ENCODE assay signal across 17 cellular contexts in the genomic region with DNA sequence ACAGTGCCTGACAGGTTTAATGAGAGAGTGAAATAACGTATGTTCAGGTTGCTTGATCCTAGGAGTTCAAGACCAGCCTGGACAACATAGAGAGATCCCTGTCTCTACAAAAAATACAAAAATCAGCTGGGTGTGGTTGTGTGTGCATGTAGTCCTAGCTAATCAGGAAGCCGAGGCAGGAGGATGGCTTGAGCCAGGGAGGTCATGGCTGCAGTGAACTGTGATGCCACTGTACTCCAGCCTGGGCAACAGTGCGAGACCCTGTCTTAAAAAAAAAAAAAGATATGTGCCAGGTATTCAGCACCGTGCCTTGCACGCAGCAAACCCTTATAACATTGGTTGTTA. TPM values are rescaled to one million over a fixed set of nuclear protein-coding genes. Genes with fewer than 3 reads are reported as not detected.
DNase-seq lines count a peak whose midpoint lies in the region; ATAC-seq, FAIRE-seq and TF ChIP-seq lines count a peak whose summit lies in the region.
"Had no signal": no experiment of that assay in that cellular context is flagged by ENCODE, and none has a peak within 500 bp of the region (broad histone marks: within the 10 kb centered on the region; RNA-seq: fewer than 3 reads in every experiment).

No MANE protein-coding gene starts in this region.

- TF ChIP-seq EP300 in HepG2 (IDR thresholded peaks at IDR 0.05; ENCODE audit: low read depth in 2 of 2, low read length in 2 of 2) (no peak), HepG2 (CRISPR knock-in tag; IDR thresholded peaks at IDR 0.05; ENCODE audit: borderline replicate concordance) (no peak)

- H3K27me3 Mint-ChIP-seq in activated T-helper 17 cell treated with anti-CD3 and anti-CD28 coated beads, Interleukin-2, amount 50 U/mL, for 72 hours, result no peaks in the 10 kb centered on the region
- H3K27me3 Mint-ChIP-seq: activated T-cell treated with anti-CD3 and anti-CD28 coated beads, Interleukin-2, amount 50 U/mL, for 24 hours had no signal

- POLR2A ChIA-PET in HepG2 (lab: Yijun Ruan, JAX), result interaction anchor here (0.9 to 2.3 kb wide), 8 partner anchors 10 to 187 kb away, joined by 3 to 18 read pairs (median 8); partner anchors contain the start of gene SPRY4

- H3K36me3 Mint-ChIP-seq in activated T-helper 17 cell treated with anti-CD3 and anti-CD28 coated beads, Interleukin-2, amount 50 U/mL, for 72 hours (ENCODE audit: low read depth), result no peaks in the 10 kb centered on the region

- no peak overlapping the region for H3K27ac Mint-ChIP-seq in activated T-helper 17 cell treated with anti-CD3 and anti-CD28 coated beads, Interleukin-2, amount 50 U/mL, for 72 hours
- H3K27ac Mint-ChIP-seq: activated T-cell treated with anti-CD3 and anti-CD28 coated beads, Interleukin-2, amount 50 U/mL, for 24 hours had no signal

- in situ Hi-C loops in HepG2 (cut with HindIII; ENCODE audit: extremely low pct_ligation_motif_present, low pct_unique_long_range_greater_than_20kb), result loop anchor here (5.0 kb wide), 1 partner anchor 36 kb away; the partner anchor contains the start of gene SPRY4

- H2AFZ ChIP-seq in HepG2 (ENCODE audit: low read length), result no peak overlapping the region

- H3K4me3 ChIP-seq in adrenal gland (no peak overlapping the region), HepG2 (replicated peaks in 1 of 3; ENCODE audit: insufficient read depth in 1 of 3, low read depth in 2 of 3, low read length in 3 of 3) (no peak overlapping the region), subcutaneous abdominal adipose tissue (ENCODE audit: low read depth in 1 of 5, low read length in 5 of 5) (no peak overlapping the region)
- H3K4me3 ChIP-seq: HAP-1 had no signal

- H3K4me2 ChIP-seq in HepG2 (ENCODE audit: low read depth, low read length), result no peak overlapping the region

- H3K9me3 Mint-ChIP-seq in activated T-helper 17 cell treated with anti-CD3 and anti-CD28 coated beads, Interleukin-2, amount 50 U/mL, for 72 hours, result no peaks in the 10 kb centered on the region
- H3K9me3 Mint-ChIP-seq: activated T-cell treated with anti-CD3 and anti-CD28 coated beads, Interleukin-2, amount 50 U/mL, for 24 hours had no signal

- peak; percentile 44 for DNase-seq in DMS53 (lab: John Stamatoyannopoulos, UW)
- no peak for DNase-seq in DMS53 treated with DMSO at 0.1 percent for 48 hours (lab: John Stamatoyannopoulos, UW; ENCODE audit: unreplicated experiment)
- DNase-seq in adrenal gland, result no peak
- DNase-seq in HepG2 (ENCODE audit: low spot score), result no peak
- DNase-seq in A172 (ENCODE audit: low spot score), result no peak
- DNase-seq: activated T-cell treated with anti-CD3 and anti-CD28 coated beads, Interleukin-2, amount 50 U/mL, for 24 hours; amygdala; dermis blood vessel endothelial cell; MM.1S; NCI-H2107; stimulated activated naive CD8-positive, alpha-beta T cell treated with anti-CD3 and anti-CD28 coated beads, Interleukin-15, Interleukin-2, amounts not matched to agents 100 U/mL and 50 U/mL, for 24 hours had no signal

- H3K27me3 ChIP-seq in adrenal gland, result no peaks in the 10 kb centered on the region
- H3K27me3 ChIP-seq in HepG2 (ENCODE audit: control insufficient read depth in 1 of 2, insufficient read depth in 2 of 2, low read length in 2 of 2), result no peaks in the 10 kb centered on the region
- H3K27me3 ChIP-seq in subcutaneous abdominal adipose tissue (ENCODE audit: control insufficient read depth in 5 of 5, insufficient read depth in 4 of 5, low read length in 5 of 5), result no peaks in the 10 kb centered on the region

- no peak for ATAC-seq in HepG2
- no peak for ATAC-seq in HG03469 (IDR thresholded peaks at IDR 0.05; ENCODE audit: unreplicated experiment)
- ATAC-seq in activated T-helper 17 cell treated with anti-CD3 and anti-CD28 coated beads, Interleukin-2, amount 50 U/mL, for 72 hours (replicated peaks), result no peak
- ATAC-seq: stimulated activated naive CD8-positive, alpha-beta T cell treated with anti-CD3 and anti-CD28 coated beads, Interleukin-15, Interleukin-2, amounts not matched to agents 100 U/mL and 50 U/mL, for 24 hours had no signal

- H3K4me1 ChIP-seq in adrenal gland (replicated peaks in 1 of 2) (peaks cover 18 to 41% of the 10 kb centered on the region in 2 donors), HepG2 (ENCODE audit: insufficient read depth, low read length) (peaks cover 62% of the 10 kb centered on the region), subcutaneous abdominal adipose tissue (ENCODE audit: control insufficient read depth in 5 of 5, insufficient read depth in 5 of 5, low read length in 5 of 5) (peaks cover 4 to 32% (median 14%) of the 10 kb centered on the region in 5 donors)
- H3K4me1 ChIP-seq: HAP-1 had no signal

- no peak for TF ChIP-seq RAD21 in HepG2 (CRISPR knock-in tag; IDR thresholded peaks at IDR 0.05)

- H3K27ac ChIP-seq in adrenal gland (peak overlapping the region in 4 of 5 donors; percentile 89 to 93 (median 92)), HepG2 (ENCODE audit: extremely low read length, insufficient read depth, low read length) (peak overlapping the region; percentile 82), subcutaneous abdominal adipose tissue (ENCODE audit: low read depth, low read length) (peak overlapping the region; percentile 61)

- FAIRE-seq in HepG2 (lab: Jason Lieb, UNC), result no peak
- FAIRE-seq: islet of Langerhans had no signal

- H3K36me3 ChIP-seq in adrenal gland (replicated peaks in 1 of 2), result no peaks in the 10 kb centered on the region
- H3K36me3 ChIP-seq in HepG2 (replicated peaks in 1 of 2; ENCODE audit: control insufficient read depth in 1 of 2, insufficient read depth in 2 of 2, low read length in 2 of 2), result peaks cover 0 to 10% of the 10 kb centered on the region in 2 experiments; a peak in 1 of 5 replicates
- H3K36me3 ChIP-seq in subcutaneous abdominal adipose tissue (ENCODE audit: control insufficient read depth in 5 of 5, insufficient read depth in 5 of 5, low read length in 5 of 5), result no peaks in the 10 kb centered on the region
- H3K36me3 ChIP-seq: HAP-1, WERI-Rb-1 had no signal

- no peak overlapping the region for H3K4me3 Mint-ChIP-seq in activated T-helper 17 cell treated with anti-CD3 and anti-CD28 coated beads, Interleukin-2, amount 50 U/mL, for 72 hours
- H3K4me3 Mint-ChIP-seq: activated T-cell treated with anti-CD3 and anti-CD28 coated beads, Interleukin-2, amount 50 U/mL, for 24 hours had no signal

- CTCF ChIA-PET in HepG2 (lab: Yijun Ruan, JAX; ENCODE audit: low intra/inter-chr PET ratio, low total read pairs), result no interaction called here

- TF ChIP-seq CTCF in adrenal gland (IDR thresholded peaks at IDR 0.05), result no peak
- no peak for TF ChIP-seq CTCF in HepG2 (CRISPR knock-in tag; IDR thresholded peaks at IDR 0.05)

- H3K9ac ChIP-seq in HepG2 (ENCODE audit: insufficient read depth, low read depth, low read length) (no peak overlapping the region; the same call in 1 of the 2 replicates), subcutaneous abdominal adipose tissue (ENCODE audit: low read length in 5 of 5) (peak overlapping the region in 1 of 5 donors; percentile 2)

- H3K79me2 ChIP-seq in HepG2 (ENCODE audit: insufficient read depth, low read length), result peaks cover 30% of the 10 kb centered on the region

- no peaks in the 10 kb centered on the region for H4K20me1 ChIP-seq in HepG2 (ENCODE audit: insufficient read depth, low read length)

- 62 to 90% (median 87%) methylated on average over 4 to 5 of the region's 5 CpGs for WGBS in adrenal gland, 4 donors
- WGBS in HepG2 (ENCODE audit: low lambda C conversion rate), result 95% methylated on average over 5 of the region's 5 CpGs

- H3K9me3 ChIP-seq in adrenal gland (replicated peaks in 1 of 3) (no peaks in the 10 kb centered on the region), HepG2 (ENCODE audit: low read length) (no peaks in the 10 kb centered on the region), subcutaneous abdominal adipose tissue (ENCODE audit: control insufficient read depth in 5 of 5, low read length in 5 of 5) (no peaks in the 10 kb centered on the region)
- H3K9me3 ChIP-seq: HAP-1 had no signal

- intact Hi-C loops in adrenal gland (cut with DNase I), result loop anchor here in 1 of 2 donors (10.0 kb wide), 1 partner anchor 191 kb away; no protein-coding TSS in a partner anchor
- intact Hi-C loops in HepG2 (cut with micrococcal nuclease; ENCODE audit: unreplicated experiment), result loop anchor here (2.0 to 5.0 kb wide), 2 partner anchors 185 to 196 kb away; no protein-coding TSS in a partner anchor

- TF ChIP-seq POLR2A in adrenal gland (IDR thresholded peaks at IDR 0.05) (no peak), HepG2 (IDR thresholded peaks at IDR 0.05; ENCODE audit: insufficient read depth in 1 of 2, low read depth in 2 of 2, low read length in 2 of 2) (no peak)

- BruUV-seq in HepG2 (replicated peaks; lab: Mats Ljungman, UMichigan), result no TSS peak

- peaks cover 17% of the 10 kb centered on the region for H3K4me1 Mint-ChIP-seq in activated T-helper 17 cell treated with anti-CD3 and anti-CD28 coated beads, Interleukin-2, amount 50 U/mL, for 72 hours

RNA-seq across cellular contexts. Expression of gene SPRY4, which starts 38.8 kb away (rescaled TPM):
- total RNA-seq in adrenal gland (10 to 100 TPM; 23.8 to 66.1 (median 37.8) TPM), HepG2 (2016; rRNA removed; fragmentation: Illumina TruSeq; extraction: Trizol) (8.9 and 9.0 TPM in 2 replicates)
- polyA plus RNA-seq in adrenal gland (10 to 100 TPM; 17.8 to 23.8 (median 18.4) TPM), HepG2 (2011; rRNA removed) (17.8 and 19.2 TPM in 2 replicates)
- total RNA-seq in HepG2 (2016; cell fraction: cytosol; rRNA removed; fragmentation: Illumina TruSeq; extraction: Trizol; ENCODE audit: low read depth), result 1.6 and 1.8 TPM in 2 replicates
- 8.3 and 8.7 TPM in 2 replicates for total RNA-seq in HepG2 (2016; cell fraction: insoluble cytoplasmic fraction; rRNA removed; fragmentation: Illumina TruSeq; extraction: Trizol)
- 5.8 and 6.0 TPM in 2 replicates for total RNA-seq in HepG2 (2016; cell fraction: membrane; rRNA removed; fragmentation: Illumina TruSeq; extraction: Trizol)
- total RNA-seq in HepG2 (2016; cell fraction: nucleus; rRNA removed; fragmentation: Illumina TruSeq; extraction: Trizol), result 12.5 and 16.8 TPM in 2 replicates
- 10.9 and 12.6 TPM in 2 replicates for polyA plus RNA-seq in HepG2 (2011; cell fraction: cytosol; rRNA removed)
- polyA plus RNA-seq in HepG2 (2011; cell fraction: nucleus; rRNA removed), result 61.0 and 63.7 TPM in 2 replicates
- polyA plus RNA-seq in HepG2 (2012), result 10.0 and 17.2 TPM in 2 replicates
- polyA plus RNA-seq in HepG2 (2016; cell fraction: cytosol; fragmentation: Illumina TruSeq; extraction: Trizol; ENCODE audit: low read depth), result 0.37 and 0.40 TPM in 2 replicates
- 6.9 and 9.0 TPM in 2 replicates for polyA plus RNA-seq in HepG2 (2016; cell fraction: insoluble cytoplasmic fraction; fragmentation: Illumina TruSeq; extraction: Trizol; ENCODE audit: low read depth)
- polyA plus RNA-seq in HepG2 (2016; cell fraction: membrane; fragmentation: Illumina TruSeq; extraction: Trizol; ENCODE audit: low read depth), result 2.0 and 2.1 TPM in 2 replicates
- 21.3 and 22.7 TPM in 2 replicates for polyA plus RNA-seq in HepG2 (2016; cell fraction: nucleus; fragmentation: Illumina TruSeq; extraction: Trizol; ENCODE audit: insufficient read depth, low read depth)
- 0.09 and 81.1 TPM in 2 replicates for polyA minus RNA-seq in HepG2 (2011; rRNA and poly(A)+ RNA removed; ENCODE audit: low replicate concordance)
- 21.7 and 22.2 TPM in 2 replicates for polyA minus RNA-seq in HepG2 (2011; cell fraction: cytosol; rRNA and poly(A)+ RNA removed)
- polyA minus RNA-seq in HepG2 (2011; cell fraction: nucleus; rRNA and poly(A)+ RNA removed), result 40.0 and 40.4 TPM in 2 replicates
- total RNA-seq in A172 (2014; rRNA removed; shearing (Covaris generic)), result 1.9 and 6.7 TPM in 2 replicates
- 1 to 10 TPM in 1 of 2 donors, under 1 TPM in 1; 0.71 to 1.1 TPM for total RNA-seq in activated T-helper 17 cell treated with anti-CD3 and anti-CD28 coated beads, Interleukin-2, amount 50 U/mL, for 72 hours
